17 cellular contexts compared by ENCODE assay signal in the genomic region with DNA sequence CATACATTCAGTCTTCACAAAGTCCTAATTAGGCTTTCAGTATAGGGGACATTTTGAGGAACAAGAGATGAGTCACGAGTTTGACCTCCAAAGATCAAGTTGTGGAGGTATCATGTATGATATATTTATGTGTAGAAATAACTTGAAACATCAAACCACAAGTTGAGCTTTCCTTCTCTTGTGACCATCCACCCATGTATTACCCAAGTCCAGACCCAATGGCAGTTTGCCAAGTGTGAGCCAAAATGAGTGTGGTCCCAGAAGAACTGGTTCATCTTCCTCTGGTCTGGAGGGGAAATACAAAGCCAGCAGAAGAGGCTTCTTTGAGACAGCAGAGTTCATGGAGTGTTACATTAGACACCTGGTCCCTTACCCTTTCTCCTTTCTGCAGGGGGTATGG.
"Had no signal": no experiment of that assay in that cellular context is flagged by ENCODE, and none has a peak within 500 bp of the region (broad histone marks: within the 10 kb centered on the region; RNA-seq: fewer than 3 reads in every experiment).

No MANE protein-coding gene starts in this region.

- H3K9me3 ChIP-seq: adrenal gland, pancreas, thyroid gland had no signal

- H3K4me1 Mint-ChIP-seq: activated CD8-positive, alpha-beta memory T cell treated with anti-CD3 and anti-CD28 coated beads, Interleukin-2, amount 10 ng/mL, durations not matched to agents 7 days and 5 days; endodermal cell; naive B cell; stimulated activated effector memory CD8-positive, alpha-beta T cell treated with anti-CD3 and anti-CD28 coated beads, Interleukin-12 subunit alpha, Interleukin-12 subunit beta, amount 100 ng/mL, for 72 hours had no signal

- H3K27me3 ChIP-seq: adrenal gland, cardiac muscle cell, gastroesophageal sphincter, pancreas, sigmoid colon, thyroid gland had no signal

- ATAC-seq: activated CD8-positive, alpha-beta memory T cell treated with anti-CD3 and anti-CD28 coated beads, Interleukin-2, amount 10 ng/mL, durations not matched to agents 7 days and 5 days; gastroesophageal sphincter; pancreas; stimulated activated effector memory CD8-positive, alpha-beta T cell treated with anti-CD3 and anti-CD28 coated beads, Interleukin-12 subunit alpha, Interleukin-12 subunit beta, amount 100 ng/mL, for 72 hours had no signal

- H3K36me3 ChIP-seq: adrenal gland, cardiac muscle cell, gastroesophageal sphincter, pancreas, sigmoid colon, thyroid gland had no signal

- H3K27ac Mint-ChIP-seq: activated CD4-positive, alpha-beta memory T cell treated with anti-CD3 and anti-CD28 coated beads for 36 hours; activated CD8-positive, alpha-beta memory T cell treated with anti-CD3 and anti-CD28 coated beads, Interleukin-2, amount 10 ng/mL, durations not matched to agents 7 days and 5 days; endodermal cell; naive B cell; stimulated activated effector memory CD8-positive, alpha-beta T cell treated with anti-CD3 and anti-CD28 coated beads, Interleukin-12 subunit alpha, Interleukin-12 subunit beta, amount 100 ng/mL, for 72 hours had no signal

- H3K27ac ChIP-seq: adrenal gland, cardiac muscle cell, dorsolateral prefrontal cortex, gastroesophageal sphincter, pancreas, sigmoid colon, thyroid gland had no signal

- H3K4me1 ChIP-seq: adrenal gland, gastroesophageal sphincter, pancreas, sigmoid colon, thyroid gland had no signal

- DNase-seq: activated CD4-positive, alpha-beta memory T cell treated with anti-CD3 and anti-CD28 coated beads for 36 hours; activated CD8-positive, alpha-beta memory T cell treated with anti-CD3 and anti-CD28 coated beads, Interleukin-2, amount 10 ng/mL, durations not matched to agents 7 days and 5 days; activated naive CD4-positive, alpha-beta T cell treated with anti-CD3 and anti-CD28 coated beads, Interleukin-2, amount 50 U/mL, for 16 hours; activated T-cell treated with anti-CD3 and anti-CD28 coated beads, Interleukin-2, amount 50 U/mL, for 1 hour; adrenal gland; dorsolateral prefrontal cortex; endodermal cell; erythroblast; islet precursor cell; naive B cell; pancreas; sigmoid colon; T1000; thyroid gland had no signal

- H3K4me3 Mint-ChIP-seq: activated CD4-positive, alpha-beta memory T cell treated with anti-CD3 and anti-CD28 coated beads for 36 hours; activated CD8-positive, alpha-beta memory T cell treated with anti-CD3 and anti-CD28 coated beads, Interleukin-2, amount 10 ng/mL, durations not matched to agents 7 days and 5 days; endodermal cell; naive B cell; stimulated activated effector memory CD8-positive, alpha-beta T cell treated with anti-CD3 and anti-CD28 coated beads, Interleukin-12 subunit alpha, Interleukin-12 subunit beta, amount 100 ng/mL, for 72 hours had no signal

- H3K36me3 Mint-ChIP-seq: activated CD8-positive, alpha-beta memory T cell treated with anti-CD3 and anti-CD28 coated beads, Interleukin-2, amount 10 ng/mL, durations not matched to agents 7 days and 5 days; stimulated activated effector memory CD8-positive, alpha-beta T cell treated with anti-CD3 and anti-CD28 coated beads, Interleukin-12 subunit alpha, Interleukin-12 subunit beta, amount 100 ng/mL, for 72 hours had no signal

- H3K4me3 ChIP-seq: adrenal gland, cardiac muscle cell, dorsolateral prefrontal cortex, gastroesophageal sphincter, pancreas, sigmoid colon, thyroid gland had no signal
